In the genomic region with DNA sequence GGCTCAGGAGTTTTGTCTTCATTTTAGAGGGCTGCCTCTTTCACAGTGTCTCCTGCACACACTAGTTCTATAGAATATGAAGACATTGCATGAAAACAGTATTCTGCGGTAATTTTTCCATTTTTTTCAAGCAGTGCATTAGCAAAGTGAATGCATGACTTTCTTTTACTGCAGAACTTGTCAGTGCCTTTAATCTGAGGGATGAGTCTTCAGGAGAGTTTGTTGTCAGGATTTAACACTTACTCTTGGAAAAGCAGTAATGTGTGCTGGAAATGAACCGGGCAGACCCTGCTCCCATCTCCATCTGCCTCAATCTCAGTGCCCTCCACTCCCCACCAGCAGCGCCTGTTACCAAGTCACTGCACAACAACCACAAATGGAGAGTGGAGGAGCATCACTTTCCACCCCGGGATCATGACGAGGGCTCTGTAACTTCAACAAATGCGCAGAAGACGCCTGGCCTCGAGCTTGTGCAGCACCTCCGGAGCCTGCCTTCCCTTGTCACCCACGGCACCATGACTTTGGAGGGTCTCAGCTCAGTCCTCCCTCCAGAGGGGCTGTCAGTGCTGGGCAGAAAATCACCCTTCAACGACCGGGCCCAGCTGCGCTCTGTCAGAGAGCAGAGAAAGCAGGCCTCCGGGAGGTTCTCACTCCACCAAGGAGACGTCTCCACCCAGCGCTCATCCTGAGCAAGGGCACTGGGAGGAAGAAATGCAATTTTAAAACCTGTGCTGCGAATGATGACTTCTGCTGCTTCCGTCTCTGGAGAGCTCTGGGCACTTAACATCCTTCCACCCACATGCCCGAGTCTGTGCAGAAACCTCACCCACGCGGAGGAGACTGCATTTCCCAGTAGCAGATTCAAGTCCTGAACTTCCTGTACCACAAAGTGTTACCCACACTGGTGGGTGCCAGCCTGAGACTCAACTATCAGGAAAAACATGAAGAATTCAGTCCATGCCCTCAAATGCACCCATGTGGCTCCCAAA, we compare ENCODE assay signal across 22 cellular contexts.
DNase-seq lines count a peak whose midpoint lies in the region; ATAC-seq lines count a peak whose summit lies in the region.
"Had no signal": no experiment of that assay in that cellular context is flagged by ENCODE, and none has a peak within 500 bp of the region (broad histone marks: within the 10 kb centered on the region; RNA-seq: fewer than 3 reads in every experiment).

No MANE protein-coding gene starts in this region.

- H3K4me3 ChIP-seq in naive thymus-derived CD4-positive, alpha-beta T cell (ENCODE audit: low read length) = no peak overlapping the region
- H3K4me3 ChIP-seq: left ventricle myocardium inferior, mucosa of descending colon, right lobe of liver had no signal

- H3K4me1 ChIP-seq in naive thymus-derived CD4-positive, alpha-beta T cell (ENCODE audit: control insufficient read depth in 2 of 2, insufficient read depth in 2 of 2, low read length in 2 of 2) = peaks cover 0 to 18% of the 10 kb centered on the region in 2 donors
- H3K4me1 ChIP-seq: left ventricle myocardium inferior, right lobe of liver had no signal

- H3K36me3 ChIP-seq in naive thymus-derived CD4-positive, alpha-beta T cell (ENCODE audit: control insufficient read depth in 2 of 3, insufficient read depth in 3 of 3, low read length in 3 of 3) = no peaks in the 10 kb centered on the region
- H3K36me3 ChIP-seq: left ventricle myocardium inferior, right lobe of liver had no signal

- ATAC-seq in naive thymus-derived CD4-positive, alpha-beta T cell = no peak
- ATAC-seq in GM18519 (IDR thresholded peaks at IDR 0.05; ENCODE audit: low FRiP score, unreplicated experiment) = no peak
- ATAC-seq: HCT116, mucosa of descending colon, right lobe of liver had no signal

- H3K27me3 Mint-ChIP-seq in T-helper 2 cell treated with Interferon-gamma antibody and Interleukin-4, amounts not matched to agents 5 μg/mL and 100 μg/mL, for 36 hours (ENCODE audit: low read depth) = no peaks in the 10 kb centered on the region
- no peaks in the 10 kb centered on the region for H3K27me3 Mint-ChIP-seq in naive thymus-derived CD4-positive, alpha-beta T cell
- H3K27me3 Mint-ChIP-seq: B cell had no signal

- H3K9me3 ChIP-seq in naive thymus-derived CD4-positive, alpha-beta T cell (ENCODE audit: control insufficient read depth in 2 of 3, low read length in 3 of 3) = no peaks in the 10 kb centered on the region
- H3K9me3 ChIP-seq: mucosa of descending colon, right lobe of liver had no signal

- H3K4me3 Mint-ChIP-seq in T-helper 2 cell treated with Interferon-gamma antibody and Interleukin-4, amounts not matched to agents 5 μg/mL and 100 μg/mL, for 36 hours = no peak overlapping the region
- H3K4me3 Mint-ChIP-seq in naive thymus-derived CD4-positive, alpha-beta T cell = peak overlapping the region in 6 of 10 donors; percentile 21 to 49 (median 36)
- H3K4me3 Mint-ChIP-seq: B cell, brain had no signal

- POLR2A ChIA-PET in naive thymus-derived CD4-positive, alpha-beta T cell (lab: Charles Lee) = no interaction called here

- H3K27me3 ChIP-seq in naive thymus-derived CD4-positive, alpha-beta T cell (ENCODE audit: control insufficient read depth in 2 of 2, insufficient read depth in 2 of 2, low read length in 2 of 2) = no peaks in the 10 kb centered on the region
- H3K27me3 ChIP-seq: right lobe of liver had no signal

- CTCF ChIA-PET in naive thymus-derived CD4-positive, alpha-beta T cell (lab: Charles Lee) = no interaction called here

- peaks cover 12% of the 10 kb centered on the region for H3K4me1 Mint-ChIP-seq in T-helper 2 cell treated with Interferon-gamma antibody and Interleukin-4, amounts not matched to agents 5 μg/mL and 100 μg/mL, for 36 hours (ENCODE audit: low read depth)
- peaks cover 3 to 24% (median 19%) of the 10 kb centered on the region in 7 donors for H3K4me1 Mint-ChIP-seq in naive thymus-derived CD4-positive, alpha-beta T cell
- H3K4me1 Mint-ChIP-seq: B cell had no signal

- intact Hi-C loops in naive thymus-derived CD4-positive, alpha-beta T cell (cut with micrococcal nuclease) = no loop called here

- peaks cover 5% of the 10 kb centered on the region for H3K9me3 Mint-ChIP-seq in T-helper 2 cell treated with Interferon-gamma antibody and Interleukin-4, amounts not matched to agents 5 μg/mL and 100 μg/mL, for 36 hours
- peaks cover 0 to 8% (median 0%) of the 10 kb centered on the region in 11 donors for H3K9me3 Mint-ChIP-seq in naive thymus-derived CD4-positive, alpha-beta T cell

- H3K27ac Mint-ChIP-seq in T-helper 2 cell treated with Interferon-gamma antibody and Interleukin-4, amounts not matched to agents 5 μg/mL and 100 μg/mL, for 36 hours = no peak overlapping the region
- H3K27ac Mint-ChIP-seq in naive thymus-derived CD4-positive, alpha-beta T cell = peak overlapping the region in 2 of 9 donors; percentile 51 to 84
- H3K27ac Mint-ChIP-seq: B cell, brain had no signal

- H3K27ac ChIP-seq in naive thymus-derived CD4-positive, alpha-beta T cell (ENCODE audit: low read depth, low read length) = no peak overlapping the region
- H3K27ac ChIP-seq: 22Rv1, left ventricle myocardium inferior, right lobe of liver, RWPE1 had no signal

- peaks cover 4% of the 10 kb centered on the region for H3K36me3 Mint-ChIP-seq in T-helper 2 cell treated with Interferon-gamma antibody and Interleukin-4, amounts not matched to agents 5 μg/mL and 100 μg/mL, for 36 hours (ENCODE audit: low read depth)
- H3K36me3 Mint-ChIP-seq in naive thymus-derived CD4-positive, alpha-beta T cell = no peaks in the 10 kb centered on the region
- H3K36me3 Mint-ChIP-seq: brain had no signal

- DNase-seq in T-helper 2 cell treated with Interferon-gamma antibody and Interleukin-4, amounts not matched to agents 5 μg/mL and 100 μg/mL, for 36 hours (ENCODE audit: low spot score) = peak; percentile 21
- DNase-seq in T-helper 2 cell (no peak), GF-D8 (lab: John Stamatoyannopoulos, UW) (no peak), DMS79 (lab: John Stamatoyannopoulos, UW) (no peak)
- peak; percentile 27 for DNase-seq in stimulated activated CD4-positive, alpha-beta T cell treated with anti-CD3 and anti-CD28 coated beads, Interleukin-1b, Interleukin-23, amount 100 ng/mL, for 48 hours
- DNase-seq in stimulated activated CD4-positive, alpha-beta T cell treated with anti-CD3 and anti-CD28 coated beads, Interleukin-4, amount 100 ng/mL, for 24 hours = no peak
- no peak for DNase-seq in naive thymus-derived CD4-positive, alpha-beta T cell
- DNase-seq: Calu3, dermis blood vessel endothelial cell, erythroblast, left ventricle myocardium inferior, NCI-H187 treated with DMSO at 0.1 percent for 48 hours, NCI-H446, nucleus accumbens, right lobe of liver had no signal

Comparison
In these comparisons a context has a peak if more than half of its experiments do, and no peak if none do; other contexts are left out.
1. DNase-seq: peak in T-helper 2 cell treated with Interferon-gamma antibody and Interleukin-4, amounts not matched to agents 5 μg/mL and 100 μg/mL, for 36 hours (single experiment) and stimulated activated CD4-positive, alpha-beta T cell treated with anti-CD3 and anti-CD28 coated beads, Interleukin-1b, Interleukin-23, amount 100 ng/mL, for 48 hours (single experiment); none in T-helper 2 cell (0 of 5), stimulated activated CD4-positive, alpha-beta T cell treated with anti-CD3 and anti-CD28 coated beads, Interleukin-4, amount 100 ng/mL, for 24 hours (single experiment), naive thymus-derived CD4-positive, alpha-beta T cell (0 of 9), GF-D8 (single experiment) and DMS79 (single experiment).